16 cellular contexts compared by ENCODE assay signal in the genomic region with DNA sequence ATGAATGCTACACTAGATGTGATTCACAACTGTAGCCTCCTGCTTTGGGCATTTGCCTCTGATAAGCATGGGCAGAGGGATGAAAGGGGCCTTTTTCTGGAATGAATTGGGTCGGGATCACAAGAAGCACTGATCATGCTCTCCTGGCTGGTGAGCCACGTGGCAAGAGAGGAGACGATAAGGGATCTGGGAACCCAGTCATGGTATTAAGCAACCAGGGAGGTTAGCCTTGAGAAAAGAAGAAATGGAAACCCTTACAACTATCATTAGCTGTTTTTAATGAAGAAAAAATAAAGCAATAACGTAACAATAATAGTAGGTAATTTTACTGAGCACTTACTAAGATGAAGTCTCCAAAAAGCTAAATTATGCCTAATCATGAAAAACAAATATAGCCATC. TPM values are rescaled to one million over a fixed set of nuclear protein-coding genes. Genes with fewer than 3 reads are reported as not detected.
DNase-seq lines count a peak whose midpoint lies in the region; ATAC-seq, FAIRE-seq and TF ChIP-seq lines count a peak whose summit lies in the region.
"Had no signal": no experiment of that assay in that cellular context is flagged by ENCODE, and none has a peak within 500 bp of the region (broad histone marks: within the 10 kb centered on the region; RNA-seq: fewer than 3 reads in every experiment).

No MANE protein-coding gene starts in this region.

- H3K23ac ChIP-seq in IMR-90 (ENCODE audit: low read depth, low read length) (peak overlapping the region; percentile 40; the same call in 1 of the 2 replicates), H1 (ENCODE audit: insufficient read length) (no peak overlapping the region)

- H2AK5ac ChIP-seq in IMR-90 (ENCODE audit: low read depth, low read length) (peak overlapping the region; percentile 91), H1 (ENCODE audit: low read depth, low read length) (no peak overlapping the region)

- TF ChIP-seq POLR2A in IMR-90 (IDR thresholded peaks at IDR 0.05; ENCODE audit: low read depth, low read length): no peak
- no peak for TF ChIP-seq POLR2A in H1 (IDR thresholded peaks at IDR 0.05; ENCODE audit: control extremely low read depth in 1 of 2, low read depth in 2 of 2, low read length in 2 of 2)

- peaks cover 6% of the 10 kb centered on the region; the same call in 1 of the 2 replicates for H3K23me2 ChIP-seq in H1 (ENCODE audit: low read depth, low read length)

- TF ChIP-seq RAD21 in IMR-90 (IDR thresholded peaks at IDR 0.05; ENCODE audit: low read length): no peak
- no peak for TF ChIP-seq RAD21 in H1 (IDR thresholded peaks at IDR 0.05 in 1 of 2, conservative IDR thresholded peaks at IDR 0.05 in 1 of 2; ENCODE audit: low read depth in 2 of 2, low read length in 2 of 2)

- WGBS in IMR-90 (ENCODE audit: extremely low coverage in 2 of 2, insufficient read length in 1 of 2), 2 experiments: no CpG with 5 or more reads among the region's 4 CpGs
- WGBS in H1 (ENCODE audit: extremely low coverage in 1 of 2, insufficient coverage in 1 of 2, insufficient read length in 1 of 2, insufficient replicate concordance in 2 of 2, low coverage in 1 of 2, low lambda C conversion rate in 2 of 2, missing lambda C conversion rate in 1 of 2), 2 experiments: 90% methylated on average over 4 of the region's 4 CpGs; no CpG with 5 or more reads in 1 of the 2 experiments
- 44% methylated on average over 4 of the region's 4 CpGs for WGBS in smooth muscle cell (ENCODE audit: low lambda C conversion rate)
- WGBS in small intestine, 3 donors: 78 to 87% (median 85%) methylated on average over 4 of the region's 4 CpGs

- no peak overlapping the region for H3K4me3 ChIP-seq in IMR-90 (ENCODE audit: insufficient read depth, low read depth, low read length)
- no peak overlapping the region for H3K4me3 ChIP-seq in H1 (ENCODE audit: extremely low read depth in 1 of 4, insufficient read depth in 2 of 4, low read depth in 3 of 4, low read length in 4 of 4)
- no peak overlapping the region for H3K4me3 ChIP-seq in smooth muscle cell
- H3K4me3 ChIP-seq in small intestine (ENCODE audit: low read depth in 1 of 2, low read length in 2 of 2): no peak overlapping the region
- H3K4me3 ChIP-seq: GM23248 had no signal

- H4K91ac ChIP-seq in IMR-90 (ENCODE audit: insufficient read depth, low read depth, low read length): peak overlapping the region; percentile 64
- no peak overlapping the region for H4K91ac ChIP-seq in H1 (replicated peaks; ENCODE audit: insufficient read length, low read length)

- H2BK120ac ChIP-seq in IMR-90 (ENCODE audit: low read depth, low read length) (peak overlapping the region; percentile 67), H1 (replicated peaks; ENCODE audit: low read depth, low read length) (no peak overlapping the region)

- H3K9me3 ChIP-seq in IMR-90 (ENCODE audit: control insufficient read depth, insufficient read depth, low read length) (no peaks in the 10 kb centered on the region), H1 (ENCODE audit: insufficient read depth in 2 of 2, low read depth in 1 of 2, low read length in 1 of 2) (no peaks in the 10 kb centered on the region), smooth muscle cell (replicated peaks; ENCODE audit: low read depth) (no peaks in the 10 kb centered on the region), small intestine (ENCODE audit: control insufficient read depth, low read depth) (no peaks in the 10 kb centered on the region)

- H3K27ac ChIP-seq in IMR-90 (ENCODE audit: insufficient read depth, low read length): no peak overlapping the region
- no peak overlapping the region for H3K27ac ChIP-seq in H1 (ENCODE audit: low read depth, low read length)
- no peak overlapping the region for H3K27ac ChIP-seq in smooth muscle cell (ENCODE audit: low read depth)
- H3K27ac ChIP-seq in small intestine (ENCODE audit: low read depth in 1 of 2, low read length in 1 of 2): no peak overlapping the region
- H3K27ac ChIP-seq: GM23248 had no signal

- peaks cover 13% of the 10 kb centered on the region for H3K9me1 ChIP-seq in IMR-90 (ENCODE audit: insufficient read depth, low read length)

- H4K20me1 ChIP-seq in IMR-90 (ENCODE audit: insufficient read depth, low read length) (no peaks in the 10 kb centered on the region), H1 (replicated peaks in 1 of 2; ENCODE audit: control insufficient read depth in 1 of 2, insufficient read depth in 2 of 2, low read length in 2 of 2) (no peaks in the 10 kb centered on the region), smooth muscle cell (ENCODE audit: low read depth) (no peaks in the 10 kb centered on the region)

- no peak overlapping the region for H2BK5ac ChIP-seq in IMR-90 (ENCODE audit: low read depth, low read length, poor library complexity, severe bottlenecking)
- no peak overlapping the region for H2BK5ac ChIP-seq in H1 (ENCODE audit: low read depth, low read length)

- H2BK20ac ChIP-seq in IMR-90 (ENCODE audit: low read depth, low read length) (peak overlapping the region; percentile 88; the same call in 1 of the 2 replicates), H1 (ENCODE audit: low read length) (no peak overlapping the region)

- H3K4me1 ChIP-seq in IMR-90 (ENCODE audit: control insufficient read depth, insufficient read depth, low read length): peaks cover 10% of the 10 kb centered on the region
- H3K4me1 ChIP-seq in H1 (replicated peaks in 1 of 4; ENCODE audit: control insufficient read depth in 3 of 4, insufficient read depth in 4 of 4, low read length in 3 of 4): peaks cover 2 to 7% (median 4%) of the 10 kb centered on the region in 4 experiments; a peak in 5 of 7 replicates
- H3K4me1 ChIP-seq in smooth muscle cell (ENCODE audit: low read depth): peaks cover 19% of the 10 kb centered on the region
- H3K4me1 ChIP-seq in small intestine (ENCODE audit: control insufficient read depth in 2 of 2, insufficient read depth in 1 of 2, low read depth in 1 of 2, low read length in 1 of 2): peaks cover 0 to 3% of the 10 kb centered on the region in 2 donors

- H3K18ac ChIP-seq in IMR-90 (ENCODE audit: low read depth, low read length): peak overlapping the region; percentile 48; the same call in 1 of the 2 replicates
- H3K18ac ChIP-seq in H1 (ENCODE audit: extremely low read depth, low read length): no peak overlapping the region

- peak overlapping the region; percentile 29 for H2AK9ac ChIP-seq in IMR-90 (replicated peaks; ENCODE audit: low read depth, low read length, poor library complexity)

- POLR2A ChIA-PET in IMR-90 (lab: Charles Lee; ENCODE audit: unreplicated experiment): no interaction called here
- POLR2A ChIA-PET in H1 (lab: Charles Lee; ENCODE audit: partially characterized antibody): no interaction called here

- H3K4ac ChIP-seq in IMR-90 (ENCODE audit: low read depth, low read length): peak overlapping the region; percentile 76
- H3K4ac ChIP-seq in H1 (replicated peaks; ENCODE audit: insufficient read length, low read depth, low read length): no peak overlapping the region

- CTCF ChIA-PET in IMR-90 (lab: Yijun Ruan, JAX): interaction anchor here (0.6 kb wide), 1 partner anchor 123 kb away, joined by 4 read pairs; no protein-coding TSS in a partner anchor
- CTCF ChIA-PET in H1 (lab: Charles Lee; ENCODE audit: partially characterized antibody): interaction anchor here (0.6 to 1.1 kb wide), 2 partner anchors 26 to 280 kb away, joined by 3 to 6 read pairs; no protein-coding TSS in a partner anchor

- peak overlapping the region; percentile 59 for H2AFZ ChIP-seq in IMR-90 (replicated peaks; ENCODE audit: low read length, poor library complexity)
- 0 out of 2 replicates have a peak overlapping the region, but pooled peaks have one; percentile 59 for H2AFZ ChIP-seq in H1 (ENCODE audit: low read length)
- peak overlapping the region; percentile 79 for H2AFZ ChIP-seq in smooth muscle cell (ENCODE audit: low read depth)
- H2AFZ ChIP-seq: GM23248 had no signal

- DNase-seq in IMR-90: no peak
- peak; percentile 90 for DNase-seq in NCI-H69 (lab: John Stamatoyannopoulos, UW)
- DNase-seq in H1 (ENCODE audit: low read depth in 1 of 2, low spot score in 2 of 2): no peak
- DNase-seq in smooth muscle cell (lab: John Stamatoyannopoulos, UW; ENCODE audit: unreplicated experiment): no peak
- no peak for DNase-seq in small intestine
- no peak for DNase-seq in stimulated activated naive CD4-positive, alpha-beta T cell (lab: John Stamatoyannopoulos, UW)
- DNase-seq in activated CD4-positive, alpha-beta T cell treated with anti-CD3 and anti-CD28 coated beads for 1 hour: no peak
- DNase-seq: C1 segment of cervical spinal cord; Calu3; CD4-positive, alpha-beta T cell; DMS 273 treated with DMSO at 0.1 percent for 48 hours; DMS79; GM23248; H9 had no signal

- H2BK15ac ChIP-seq in IMR-90 (ENCODE audit: low read depth, low read length) (peak overlapping the region; percentile 73; the same call in 2 of the 3 replicates), H1 (ENCODE audit: low read length) (no peak overlapping the region)

- no TSS peak for BruUV-seq in IMR-90 (replicated peaks; lab: Mats Ljungman, UMichigan)

- H3K79me2 ChIP-seq in H1 (ENCODE audit: control insufficient read depth in 1 of 2, insufficient read depth in 2 of 2, low read length in 2 of 2): no peaks in the 10 kb centered on the region
- no peaks in the 10 kb centered on the region for H3K79me2 ChIP-seq in smooth muscle cell (ENCODE audit: low read depth)

- H3K9ac ChIP-seq in IMR-90 (ENCODE audit: low read depth, low read length) (no peak overlapping the region), H1 (replicated peaks in 1 of 4; ENCODE audit: extremely low read depth in 1 of 4, low read depth in 3 of 4, low read length in 3 of 4) (no peak overlapping the region), smooth muscle cell (ENCODE audit: low read depth) (no peak overlapping the region)
- H3K9ac ChIP-seq: GM23248 had no signal

- H3K36me3 ChIP-seq in IMR-90 (ENCODE audit: control insufficient read depth, insufficient read depth, low read length): no peaks in the 10 kb centered on the region
- no peaks in the 10 kb centered on the region; a peak in 1 of 8 replicates for H3K36me3 ChIP-seq in H1 (ENCODE audit: control insufficient read depth in 2 of 4, insufficient read depth in 4 of 4, low read length in 3 of 4)
- H3K36me3 ChIP-seq in smooth muscle cell (ENCODE audit: low read depth): no peaks in the 10 kb centered on the region
- no peaks in the 10 kb centered on the region for H3K36me3 ChIP-seq in small intestine (ENCODE audit: control insufficient read depth in 2 of 2, insufficient read depth in 2 of 2, low read length in 2 of 2)

- H3K27me3 ChIP-seq in IMR-90 (ENCODE audit: control insufficient read depth, insufficient read depth, low read length) (no peaks in the 10 kb centered on the region), H1 (replicated peaks in 1 of 4; ENCODE audit: control insufficient read depth in 3 of 4, extremely low read depth in 1 of 4, insufficient read depth in 3 of 4, low read length in 3 of 4) (no peaks in the 10 kb centered on the region), smooth muscle cell (ENCODE audit: low read depth) (no peaks in the 10 kb centered on the region), small intestine (ENCODE audit: control insufficient read depth in 2 of 2, insufficient read depth in 2 of 2, low read length in 2 of 2) (no peaks in the 10 kb centered on the region)

- no peak for FAIRE-seq in H1 (lab: Jason Lieb, UNC)
- FAIRE-seq in small intestine (lab: Jason Lieb, UNC): no peak
- FAIRE-seq: A204.1, GM12891 had no signal

- H3F3A ChIP-seq in smooth muscle cell (ENCODE audit: low read depth): peaks cover 22% of the 10 kb centered on the region

- intact Hi-C loops in IMR-90 (cut with micrococcal nuclease): loop anchor here (5.0 kb wide), 1 partner anchor 84 kb away; no protein-coding TSS in a partner anchor

- H4K8ac ChIP-seq in IMR-90 (ENCODE audit: low read depth in 2 of 2, low read length in 2 of 2): peak overlapping the region in 1 of 2 experiments; percentile 61; a peak in 1 of 4 replicates
- H4K8ac ChIP-seq in H1 (ENCODE audit: extremely low read depth, insufficient read depth, low read length): no peak overlapping the region

- H2BK12ac ChIP-seq in H1 (ENCODE audit: low read depth, low read length): no peak overlapping the region

- ATAC-seq in IMR-90 (ENCODE audit: low read depth): no peak

- dilution Hi-C loops in IMR-90 (cut with HindIII; ENCODE audit: low sequenced_read_pairs, unreplicated experiment): no loop called here

- H3K14ac ChIP-seq in IMR-90 (replicated peaks; ENCODE audit: low read depth, low read length) (peak overlapping the region; percentile 67), H1 (ENCODE audit: insufficient read length) (no peak overlapping the region)

- TF ChIP-seq CTCF in IMR-90 (conservative IDR thresholded peaks at IDR 0.05; ENCODE audit: low read depth, low read length) (no peak), H1 (IDR thresholded peaks at IDR 0.05; ENCODE audit: control extremely low read depth in 1 of 3, insufficient read depth in 1 of 3, low read depth in 1 of 3, low read length in 3 of 3) (no peak), smooth muscle cell (IDR thresholded peaks at IDR 0.05; ENCODE audit: borderline replicate concordance, insufficient read depth, poor library complexity, severe bottlenecking) (no peak)

- H4K5ac ChIP-seq in IMR-90 (ENCODE audit: low read depth, low read length) (peak overlapping the region; percentile 8; the same call in 1 of the 2 replicates), H1 (ENCODE audit: insufficient read length, low read depth, low read length) (no peak overlapping the region)

- TF ChIP-seq EP300 in H1 (IDR thresholded peaks at IDR 0.05; ENCODE audit: borderline replicate concordance in 1 of 2, low read depth in 2 of 2, low read length in 2 of 2): no peak

- H3K4me2 ChIP-seq in IMR-90 (ENCODE audit: low read depth, low read length): no peak overlapping the region
- no peak overlapping the region for H3K4me2 ChIP-seq in H1 (ENCODE audit: insufficient read depth in 1 of 2, low read depth in 2 of 2, low read length in 2 of 2)
- no peak overlapping the region for H3K4me2 ChIP-seq in smooth muscle cell

- H3K56ac ChIP-seq in IMR-90 (ENCODE audit: extremely low read depth, insufficient read depth, low read length) (no peak overlapping the region), H1 (replicated peaks; ENCODE audit: insufficient read length, low read depth, low read length) (no peak overlapping the region)

- in situ Hi-C loops in IMR-90 (cut with MboI; ENCODE audit: low sequenced_read_pairs): no loop called here

- H3K79me1 ChIP-seq in IMR-90 (ENCODE audit: low read depth in 1 of 2, low read length in 2 of 2): peaks cover 0 to 14% of the 10 kb centered on the region in 2 experiments; a peak in 2 of 4 replicates
- H3K79me1 ChIP-seq in H1 (ENCODE audit: low read depth, low read length): no peaks in the 10 kb centered on the region

RNA-seq across cellular contexts. Expression of gene RAI14, which starts 50.0 kb away (rescaled TPM):
- 267 and 361 TPM in 2 replicates for total RNA-seq in IMR-90 (2012; rRNA removed)
- 191 and 221 TPM in 2 replicates for polyA plus RNA-seq in IMR-90 (2012; rRNA removed)
- polyA plus RNA-seq in IMR-90 (2012; cell fraction: cytosol; rRNA removed): 68.3 and 80.0 TPM in 2 replicates
- polyA plus RNA-seq in IMR-90 (2012; cell fraction: nucleus; rRNA removed; ENCODE audit: low replicate concordance): 60.2 and 146 TPM in 2 replicates
- total RNA-seq in H1 (2021; fragmentation: NEBNext Ultra II Directional; extraction: Animal tissue kit (Norgen Biotek cat#: 25700)): 210 and 216 TPM in 2 replicates
- polyA plus RNA-seq in H1 (2011; rRNA removed): 48.4 and 54.7 TPM in 2 replicates
- 85.7 TPM for polyA plus RNA-seq in H1 (2011; cell fraction: cytosol; rRNA removed)
- polyA plus RNA-seq in H1 (2011; cell fraction: nucleus; rRNA removed): 309 TPM
- polyA plus RNA-seq in H1 (2012, experiment 1 of 2): 92.2 to 129 TPM (median 115 TPM) in 4 replicates
- 5.2 TPM for polyA plus RNA-seq in H1 (2012, experiment 2 of 2)
- 122 TPM for polyA plus RNA-seq in H1 (2013, experiment 1 of 2)
- 118 TPM for polyA plus RNA-seq in H1 (2013, experiment 2 of 2)
- 477 and 553 TPM in 2 replicates for polyA minus RNA-seq in H1 (2011; rRNA and poly(A)+ RNA removed)
- polyA minus RNA-seq in H1 (2011; cell fraction: cytosol; rRNA and poly(A)+ RNA removed): 88.9 TPM
- polyA minus RNA-seq in H1 (2011; cell fraction: nucleus; rRNA and poly(A)+ RNA removed): 219 TPM
- total RNA-seq in smooth muscle cell: 209 and 211 TPM in 2 replicates
- 111 and 113 TPM in 2 replicates for polyA plus RNA-seq in smooth muscle cell
- polyA plus RNA-seq in small intestine: 1 to 10 TPM; 4.2 to 9.2 (median 5.9) TPM
